Comparison of ENCODE assay signal across 3 cellular contexts in genomic region chr5:79075646-79076426, GRCh38.
TF ChIP-seq lines count a peak whose summit lies in the region.

No MANE protein-coding gene starts in this region.

TF ChIP-seq in GM23338, 12 proteins besides CTCF, POLR2A, EP300 and RAD21 (continues in another document):
- TF ChIP-seq REST (IDR thresholded peaks at IDR 0.05; ENCODE audit: unreplicated experiment): no peak
- TF ChIP-seq EZH2 (IDR thresholded peaks at IDR 0.05; ENCODE audit: low read depth, unreplicated experiment): no peak

TF ChIP-seq in GM12878, 131 proteins besides CTCF, POLR2A, EP300 and RAD21:
- TF ChIP-seq NBN (IDR thresholded peaks at IDR 0.05) (no peak), SMC3 (IDR thresholded peaks at IDR 0.05; ENCODE audit: borderline replicate concordance, low read length) (no peak), E2F4 (IDR thresholded peaks at IDR 0.05; ENCODE audit: low read depth, low read length) (no peak), HDAC2 (IDR thresholded peaks at IDR 0.05) (no peak)

TF ChIP-seq in HEK293T, 16 proteins besides CTCF, POLR2A, EP300 and RAD21:
- no peak for TF ChIP-seq ELF4 (IDR thresholded peaks at IDR 0.05)
- no peak for TF ChIP-seq BHLHE40 (IDR thresholded peaks at IDR 0.05; ENCODE audit: borderline replicate concordance)
- TF ChIP-seq TARDBP (IDR thresholded peaks at IDR 0.05): no peak
- no peak for TF ChIP-seq SUZ12 (IDR thresholded peaks at IDR 0.05)
- no peak for TF ChIP-seq FOXM1 (IDR thresholded peaks at IDR 0.05; ENCODE audit: borderline replicate concordance)
- TF ChIP-seq ZNF384 (IDR thresholded peaks at IDR 0.05): no peak
- no peak for TF ChIP-seq SP1 (IDR thresholded peaks at IDR 0.05)
- TF ChIP-seq PKNOX1 (IDR thresholded peaks at IDR 0.05): no peak
- no peak for TF ChIP-seq HDGF (IDR thresholded peaks at IDR 0.05; ENCODE audit: borderline replicate concordance)
- TF ChIP-seq NFRKB (IDR thresholded peaks at IDR 0.05): no peak
- TF ChIP-seq FOXA1 (IDR thresholded peaks at IDR 0.05): no peak
- TF ChIP-seq ARNT (IDR thresholded peaks at IDR 0.05): no peak
- no peak for TF ChIP-seq LEF1 (IDR thresholded peaks at IDR 0.05; ENCODE audit: borderline replicate concordance)
- TF ChIP-seq FOXK2 (IDR thresholded peaks at IDR 0.05): no peak
TF ChIP-seq in HEK293T: peak in this region for 0.
